Comparison of ENCODE assay signal across 1 cellular context in genomic region chr11:77197626-77198320, GRCh38.
TF ChIP-seq lines count a peak whose summit lies in the region.

No MANE protein-coding gene starts in this region.

TF ChIP-seq in GM23338, 12 proteins besides CTCF, POLR2A, EP300 and RAD21 (continued from another document):
- TF ChIP-seq REST (IDR thresholded peaks at IDR 0.05; ENCODE audit: unreplicated experiment) (no peak), ZNF462 (CRISPR knock-in tag; IDR thresholded peaks at IDR 0.05) (no peak), JUNB (IDR thresholded peaks at IDR 0.05; ENCODE audit: unreplicated experiment) (no peak), CREB1 (CRISPR knock-in tag; IDR thresholded peaks at IDR 0.05; ENCODE audit: low read depth) (no peak), NANOG (IDR thresholded peaks at IDR 0.05; ENCODE audit: borderline replicate concordance) (no peak), STAT1 (IDR thresholded peaks at IDR 0.05; ENCODE audit: unreplicated experiment) (no peak), EZH2phosphoT487 (IDR thresholded peaks at IDR 0.05; ENCODE audit: unreplicated experiment) (no peak), POLR2AphosphoS5 (IDR thresholded peaks at IDR 0.05; ENCODE audit: low read depth) (no peak), ZNF331 (CRISPR knock-in tag; IDR thresholded peaks at IDR 0.05; ENCODE audit: low read depth) (no peak), ZNF114 (CRISPR knock-in tag; IDR thresholded peaks at IDR 0.05) (no peak)
TF ChIP-seq in GM23338: peak in this region for 0.
